Comparison of ENCODE assay signal across 12 cellular contexts in the genomic region with DNA sequence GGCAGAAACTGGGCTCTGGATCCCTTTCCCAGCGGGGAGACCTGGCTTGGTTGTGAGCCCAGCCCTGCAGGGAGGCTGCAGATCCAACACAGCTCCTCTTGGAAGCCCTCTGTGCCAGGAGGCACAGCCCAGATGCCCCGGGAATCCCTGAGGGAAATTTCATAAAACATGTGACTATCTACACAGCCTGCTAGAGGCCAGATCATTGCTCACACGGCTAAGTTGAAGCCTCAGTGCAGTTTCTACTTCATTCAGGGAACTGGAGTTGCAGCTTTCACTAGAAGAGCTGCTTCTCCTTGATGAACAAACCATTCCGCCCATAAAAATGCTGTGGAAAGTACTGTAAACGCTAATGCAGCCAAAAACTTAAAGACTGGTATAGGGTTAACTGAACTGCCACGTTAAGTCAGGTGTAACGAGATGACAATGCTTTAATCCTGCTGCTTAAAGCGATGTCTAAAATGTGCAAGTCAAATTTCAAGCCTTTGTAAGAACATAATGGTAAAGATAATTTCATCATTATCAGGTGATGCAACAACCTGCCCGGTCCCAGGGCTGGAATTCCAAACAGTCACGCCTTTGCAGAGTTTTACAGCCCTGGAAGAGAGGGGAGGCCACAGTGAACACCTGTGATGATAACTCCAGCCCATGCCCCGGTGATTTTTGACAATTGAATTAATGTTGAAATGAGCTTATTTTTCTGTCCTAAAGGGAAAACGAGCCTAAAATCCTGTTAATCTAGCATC.
DNase-seq lines count a peak whose midpoint lies in the region; FAIRE-seq and TF ChIP-seq lines count a peak whose summit lies in the region.
"Had no signal": no experiment of that assay in that cellular context is flagged by ENCODE, and none has a peak within 500 bp of the region (broad histone marks: within the 10 kb centered on the region; RNA-seq: fewer than 3 reads in every experiment).

No MANE protein-coding gene starts in this region.

- dilution Hi-C loops in keratinocyte (cut with MboI; ENCODE audit: extremely low pct_ligation_motif_present, low sequenced_read_pairs): no loop called here

- H3K79me2 ChIP-seq in keratinocyte (ENCODE audit: control insufficient read depth, insufficient read depth, low read length): no peaks in the 10 kb centered on the region

- no peaks in the 10 kb centered on the region for H3K9me1 ChIP-seq in keratinocyte (ENCODE audit: control insufficient read depth, extremely low read depth, insufficient read depth, low read length)

- no peak overlapping the region for H2AFZ ChIP-seq in keratinocyte (ENCODE audit: control insufficient read depth, low read length)

- CTCF ChIA-PET in activated naive CD4-positive, alpha-beta T cell treated with anti-CD3 and anti-CD28 coated beads, Interleukin-2, amount 10 ng/mL, durations not matched to agents 7 days and 5 days (lab: Charles Lee): interaction anchor here (1.2 to 2.6 kb wide), 2 partner anchors 16 to 19 kb away, joined by 3 to 8 read pairs; no protein-coding TSS in a partner anchor

- H3K36me3 ChIP-seq in left ventricle myocardium inferior (no peaks in the 10 kb centered on the region), right atrium auricular region (no peaks in the 10 kb centered on the region), keratinocyte (ENCODE audit: control insufficient read depth in 2 of 2, extremely low read depth in 1 of 2, insufficient read depth in 2 of 2, low read length in 2 of 2) (no peaks in the 10 kb centered on the region)

- no peaks in the 10 kb centered on the region for H4K20me1 ChIP-seq in keratinocyte (ENCODE audit: control insufficient read depth, extremely low read depth, insufficient read depth, low read length)

- peak overlapping the region; percentile 53 for H3K4me2 ChIP-seq in keratinocyte (ENCODE audit: control insufficient read depth, extremely low read depth, insufficient read depth, low read depth, low read length)

- no peak for FAIRE-seq in keratinocyte (lab: Jason Lieb, UNC)

- H3K4me1 ChIP-seq in left ventricle myocardium inferior (peaks cover 49% of the 10 kb centered on the region), right atrium auricular region (peaks cover 0 to 29% of the 10 kb centered on the region in 2 donors), keratinocyte (ENCODE audit: control insufficient read depth, extremely low read depth, insufficient read depth, low read length) (peaks cover 35% of the 10 kb centered on the region)

- H3K4me3 Mint-ChIP-seq in activated naive CD4-positive, alpha-beta T cell treated with anti-CD3 and anti-CD28 coated beads, Interleukin-2, amount 10 ng/mL, durations not matched to agents 7 days and 5 days: no peak overlapping the region
- H3K4me3 Mint-ChIP-seq: activated naive CD4-positive, alpha-beta T cell treated with anti-CD3 and anti-CD28 coated beads for 36 hours; neural crest cell had no signal

- no peak for TF ChIP-seq CTCF in left ventricle myocardium inferior (IDR thresholded peaks at IDR 0.05; ENCODE audit: borderline replicate concordance)
- no peak for TF ChIP-seq CTCF in right atrium auricular region (IDR thresholded peaks at IDR 0.05)
- TF ChIP-seq CTCF in keratinocyte (optimal IDR thresholded peaks at IDR 0.05 in 1 of 3, IDR thresholded peaks at IDR 0.05 in 1 of 3, conservative IDR thresholded peaks at IDR 0.05 in 1 of 3; ENCODE audit: extremely low read depth in 1 of 3, insufficient read depth in 2 of 3, low read length in 3 of 3): no peak

- no peak overlapping the region for H3K4me3 ChIP-seq in left ventricle myocardium inferior
- H3K4me3 ChIP-seq in right atrium auricular region: no peak overlapping the region
- H3K4me3 ChIP-seq in keratinocyte (ENCODE audit: control insufficient read depth in 2 of 3, extremely low read depth in 1 of 3, insufficient read depth in 2 of 3, low read depth in 1 of 3, low read length in 3 of 3): no peak overlapping the region

- peak overlapping the region; percentile 60 for H3K27ac ChIP-seq in left ventricle myocardium inferior (replicated peaks)
- peak overlapping the region in 1 of 2 donors; percentile 44 for H3K27ac ChIP-seq in right atrium auricular region
- no peak overlapping the region for H3K27ac ChIP-seq in keratinocyte (ENCODE audit: control insufficient read depth, insufficient read depth, low read length)

- H3K4me1 Mint-ChIP-seq in activated naive CD4-positive, alpha-beta T cell treated with anti-CD3 and anti-CD28 coated beads, Interleukin-2, amount 10 ng/mL, durations not matched to agents 7 days and 5 days: peaks cover 23% of the 10 kb centered on the region

- H3K27me3 ChIP-seq in left ventricle myocardium inferior (ENCODE audit: low read depth): no peaks in the 10 kb centered on the region
- no peaks in the 10 kb centered on the region for H3K27me3 ChIP-seq in right atrium auricular region
- no peaks in the 10 kb centered on the region for H3K27me3 ChIP-seq in keratinocyte (ENCODE audit: control insufficient read depth, extremely low read depth, insufficient read depth, low read length)

- no peaks in the 10 kb centered on the region for H3K9me3 Mint-ChIP-seq in activated naive CD4-positive, alpha-beta T cell treated with anti-CD3 and anti-CD28 coated beads, Interleukin-2, amount 10 ng/mL, durations not matched to agents 7 days and 5 days

- H3K27me3 Mint-ChIP-seq in activated naive CD4-positive, alpha-beta T cell treated with anti-CD3 and anti-CD28 coated beads, Interleukin-2, amount 10 ng/mL, durations not matched to agents 7 days and 5 days: no peaks in the 10 kb centered on the region

- H3K9me3 ChIP-seq in left ventricle myocardium inferior (replicated peaks) (no peaks in the 10 kb centered on the region), right atrium auricular region (no peaks in the 10 kb centered on the region), keratinocyte (ENCODE audit: control insufficient read depth, low read depth, low read length) (no peaks in the 10 kb centered on the region)

- intact Hi-C loops in left ventricle myocardium inferior (cut with micrococcal nuclease): no loop called here
- intact Hi-C loops in posterior cingulate gyrus (cut with DNase I): no loop called here
- intact Hi-C loops in head of caudate nucleus (cut with DNase I): no loop called here

- DNase-seq in left ventricle myocardium inferior: no peak
- DNase-seq in right atrium auricular region (ENCODE audit: low spot score): no peak
- peak; percentile 14 for DNase-seq in RPMI7951 (ENCODE audit: low read depth)
- no peak for DNase-seq in keratinocyte (ENCODE audit: low read depth, low spot score)
- no peak for DNase-seq in activated naive CD4-positive, alpha-beta T cell treated with anti-CD3 and anti-CD28 coated beads, Interleukin-2, amount 10 ng/mL, durations not matched to agents 7 days and 5 days
- no peak for DNase-seq in posterior cingulate gyrus
- DNase-seq in hypothalamus (lab: John Stamatoyannopoulos, UW): no peak
- no peak for DNase-seq in head of caudate nucleus
- DNase-seq: NCI-H1436 treated with DMSO at 0.1 percent for 48 hours; stimulated activated CD4-positive, alpha-beta T cell treated with anti-CD3 and anti-CD28 coated beads, Interleukin-4, amount 100 ng/mL, for 1 hour had no signal

- H3K36me3 Mint-ChIP-seq in activated naive CD4-positive, alpha-beta T cell treated with anti-CD3 and anti-CD28 coated beads, Interleukin-2, amount 10 ng/mL, durations not matched to agents 7 days and 5 days: no peaks in the 10 kb centered on the region

- no peak overlapping the region for H3K9ac ChIP-seq in keratinocyte (ENCODE audit: control insufficient read depth, extremely low read depth, insufficient read depth, low read length)

- H3K27ac Mint-ChIP-seq in activated naive CD4-positive, alpha-beta T cell treated with anti-CD3 and anti-CD28 coated beads, Interleukin-2, amount 10 ng/mL, durations not matched to agents 7 days and 5 days: no peak overlapping the region
- H3K27ac Mint-ChIP-seq: activated naive CD4-positive, alpha-beta T cell treated with anti-CD3 and anti-CD28 coated beads for 36 hours had no signal
